ENCODE assay signal across 8 cellular contexts in the genomic region with DNA sequence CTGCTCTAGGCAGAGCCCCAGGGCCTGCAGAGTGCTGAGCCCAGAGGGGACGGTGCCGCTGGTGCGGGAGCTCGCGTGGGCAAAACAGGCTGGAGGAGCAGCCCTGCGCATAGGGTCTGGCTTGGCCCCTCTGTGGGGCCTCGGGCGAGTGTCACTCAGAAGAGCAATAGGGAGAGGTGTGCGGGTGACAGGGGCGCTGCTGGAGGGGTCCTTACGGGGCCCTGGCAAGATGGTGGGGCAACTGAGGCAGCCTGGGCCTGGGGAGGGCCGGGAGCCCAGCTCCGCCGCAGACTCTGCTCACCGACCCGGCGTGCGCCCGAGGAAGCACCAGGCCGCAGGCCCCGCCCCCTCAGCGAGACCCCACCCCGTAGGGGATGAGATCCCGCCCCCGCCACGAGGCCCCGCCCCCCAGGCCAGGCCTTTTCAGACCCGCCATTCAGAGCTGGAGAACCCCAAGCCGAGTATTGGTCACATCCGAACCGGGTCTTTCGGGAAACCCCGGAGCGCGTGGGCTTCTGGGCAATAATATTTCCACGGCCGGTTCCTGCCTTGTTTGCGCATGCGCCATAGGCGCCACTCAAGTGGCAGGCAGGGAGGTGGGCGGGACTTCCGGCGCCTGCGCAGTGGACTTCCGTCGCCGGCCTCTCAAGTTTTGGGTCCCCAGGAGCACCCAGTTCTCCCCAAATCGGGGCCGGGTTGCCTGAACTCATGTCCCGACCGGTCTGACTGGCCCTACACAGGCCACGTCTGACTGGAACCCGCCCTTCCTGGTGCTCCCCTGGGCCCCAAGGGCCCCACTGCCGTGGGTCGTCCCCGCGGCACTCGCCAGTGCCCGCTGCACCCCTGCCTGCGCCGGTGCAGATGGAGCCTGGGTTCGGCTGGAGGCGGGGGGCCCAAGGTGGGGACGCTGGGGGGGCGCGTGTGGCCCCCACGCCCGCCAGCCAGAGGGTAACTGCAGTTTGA. TPM values are rescaled to one million over a fixed set of nuclear protein-coding genes. Genes with fewer than 3 reads are reported as not detected.
DNase-seq lines count a peak whose midpoint lies in the region; ATAC-seq and TF ChIP-seq lines count a peak whose summit lies in the region.

No MANE protein-coding gene starts in this region.

- H3K4me3 ChIP-seq in kidney epithelial cell (ENCODE audit: low read depth, low read length), result peak overlapping the region; percentile 83

- H3K9me3 Mint-ChIP-seq in chondrocyte (ENCODE audit: low read depth), result no peaks in the 10 kb centered on the region

- H3K27me3 Mint-ChIP-seq in chondrocyte (ENCODE audit: low read depth), result peaks cover 2% of the 10 kb centered on the region

- peaks cover 4% of the 10 kb centered on the region for H3K27me3 ChIP-seq in kidney epithelial cell (ENCODE audit: control insufficient read depth, insufficient read depth, low read length)

- peaks cover 20% of the 10 kb centered on the region for H3K4me1 Mint-ChIP-seq in chondrocyte (ENCODE audit: low read depth)

- peak; percentile 83 for TF ChIP-seq POLR2A in GM19193 (IDR thresholded peaks at IDR 0.05; ENCODE audit: extremely low read depth, insufficient read depth, insufficient read length)

- H3K36me3 ChIP-seq in kidney epithelial cell (ENCODE audit: control insufficient read depth, insufficient read depth, low read length), result no peaks in the 10 kb centered on the region

- no peaks in the 10 kb centered on the region for H3K36me3 Mint-ChIP-seq in chondrocyte (ENCODE audit: low read depth)

- peak; percentile 93 for DNase-seq in Ammon's horn (ENCODE audit: low spot score)
- DNase-seq in NCI-H460 (ENCODE audit: extremely low read depth, low read depth), result peak; percentile 99
- DNase-seq in activated CD4-positive, alpha-beta T cell treated with anti-CD3 and anti-CD28 coated beads for 1 hour, result peak; percentile 98
- DNase-seq in chondrocyte (ENCODE audit: low spot score), result no peak
- DNase-seq in kidney epithelial cell (ENCODE audit: low read depth), result peak; percentile 82
- peak; percentile 99 for DNase-seq in stimulated activated CD4-positive, alpha-beta T cell treated with anti-CD3 and anti-CD28 coated beads, Interleukin-15, amount 100 ng/mL, for 24 hours

- peak overlapping the region; percentile 70 for H3K4me3 Mint-ChIP-seq in chondrocyte (ENCODE audit: unreplicated experiment)

- peak overlapping the region; percentile 45 for H3K27ac Mint-ChIP-seq in chondrocyte (ENCODE audit: unreplicated experiment)

- TF ChIP-seq CTCF in chondrocyte (IDR thresholded peaks at IDR 0.05) (no peak), kidney epithelial cell (IDR thresholded peaks at IDR 0.05; ENCODE audit: insufficient read depth, low read length, poor library complexity, severe bottlenecking) (no peak)

- ATAC-seq in HG03432 (IDR thresholded peaks at IDR 0.05; ENCODE audit: unreplicated experiment), result peak; percentile 66

RNA-seq across cellular contexts. Expression of a gene that starts 1.3 kb away (rescaled TPM):
- total RNA-seq in NCI-H460 (2014; rRNA removed; shearing (Covaris generic)), result 0.37 and 0.40 TPM in 2 replicates
- polyA plus RNA-seq in NCI-H460 (2014; cell fraction: nucleus; rRNA removed), result 0.93 and 1.2 TPM in 2 replicates
- total RNA-seq in chondrocyte (3.3 to 4.4 TPM (median 3.6 TPM) in 3 replicates), kidney epithelial cell (3.1 and 4.2 TPM in 2 replicates)

RNA-seq across cellular contexts. Expression of a gene that starts 1.6 kb away (rescaled TPM):
- 0.59 and 1.4 TPM in 2 replicates for total RNA-seq in NCI-H460 (2014; rRNA removed; shearing (Covaris generic))
- 3.1 and 6.4 TPM in 2 replicates for polyA plus RNA-seq in NCI-H460 (2014; cell fraction: nucleus; rRNA removed)
- 0.44 to 0.92 TPM (median 0.79 TPM) in 3 replicates for total RNA-seq in chondrocyte
- total RNA-seq in kidney epithelial cell, result 2.1 and 3.8 TPM in 2 replicates

RNA-seq across cellular contexts. Expression of a gene that starts 3.9 kb away (rescaled TPM):
- not detected in 2 replicates for total RNA-seq in NCI-H460 (2014; rRNA removed; shearing (Covaris generic))
- not detected in 2 replicates for polyA plus RNA-seq in NCI-H460 (2014; cell fraction: nucleus; rRNA removed)
- total RNA-seq in chondrocyte (0.22 TPM in 1 of 3 replicates, not detected in the others), kidney epithelial cell (not detected in 2 replicates)

RNA-seq across cellular contexts. Expression of a gene that starts 7.3 kb away (rescaled TPM):
- not detected in 2 replicates for total RNA-seq in NCI-H460 (2014; rRNA removed; shearing (Covaris generic))
- 1.2 TPM in 1 of 2 replicates, not detected in the other for polyA plus RNA-seq in NCI-H460 (2014; cell fraction: nucleus; rRNA removed)
- total RNA-seq in chondrocyte, result not detected in 3 replicates
- total RNA-seq in kidney epithelial cell, result 0.25 TPM in 1 of 2 replicates, not detected in the other

RNA-seq across cellular contexts. Expression of a gene that starts 17.7 kb away (rescaled TPM):
- 167 and 171 TPM in 2 replicates for total RNA-seq in NCI-H460 (2014; rRNA removed; shearing (Covaris generic))
- 515 and 625 TPM in 2 replicates for polyA plus RNA-seq in NCI-H460 (2014; cell fraction: nucleus; rRNA removed)
- total RNA-seq in chondrocyte (117 to 155 TPM (median 121 TPM) in 3 replicates), kidney epithelial cell (262 and 275 TPM in 2 replicates)
